In the genomic region with DNA sequence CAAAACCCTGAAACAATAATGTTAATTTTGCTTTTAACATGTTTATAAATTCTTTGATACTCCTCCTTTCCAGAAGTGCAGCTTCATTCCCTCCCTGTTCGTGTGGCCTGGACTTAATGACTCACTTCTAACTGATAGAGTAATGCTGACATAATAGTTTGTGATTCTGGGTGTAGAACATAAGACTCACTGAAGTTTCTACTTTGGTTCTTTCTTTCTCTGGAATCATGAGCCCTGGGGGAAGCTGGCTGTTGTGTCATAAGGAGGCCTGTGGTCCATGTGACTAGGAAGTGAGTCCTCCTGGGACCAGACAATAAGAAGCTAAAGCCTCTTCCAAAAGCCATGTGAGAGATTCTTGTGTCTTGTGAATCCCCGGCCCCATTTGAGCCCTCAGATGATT, we compare ENCODE assay signal across 15 cellular contexts. TPM values are rescaled to one million over a fixed set of nuclear protein-coding genes. Genes with fewer than 3 reads are reported as not detected.
DNase-seq lines count a peak whose midpoint lies in the region; ATAC-seq lines count a peak whose summit lies in the region.
"Had no signal": no experiment of that assay in that cellular context is flagged by ENCODE, and none has a peak within 500 bp of the region (broad histone marks: within the 10 kb centered on the region; RNA-seq: fewer than 3 reads in every experiment).

No MANE protein-coding gene starts in this region.

- intact Hi-C loops in left cardiac atrium (cut with DNase I): no loop called here

- H3K4me3 ChIP-seq in adipocyte (ENCODE audit: low read length): no peak overlapping the region
- H3K4me3 ChIP-seq: mucosa of descending colon, SJSA1 had no signal

- H3K9ac ChIP-seq in adipocyte (ENCODE audit: low read length): no peak overlapping the region

- H3K9me3 ChIP-seq in adipocyte (ENCODE audit: control insufficient read depth, low read length): no peaks in the 10 kb centered on the region
- H3K9me3 ChIP-seq: mucosa of descending colon, SJSA1 had no signal

- peaks cover 8% of the 10 kb centered on the region for H3K27me3 ChIP-seq in adipocyte (replicated peaks; ENCODE audit: control insufficient read depth, insufficient read depth, low read length)

- H3K36me3 ChIP-seq in adipocyte (ENCODE audit: control insufficient read depth, insufficient read depth, low read length, severe bottlenecking): no peaks in the 10 kb centered on the region
- H3K36me3 ChIP-seq: SJSA1 had no signal

- peak; percentile 47 for DNase-seq in AG08396 (ENCODE audit: low spot score)
- peak; percentile 32 for DNase-seq in HPDE6-E6E7 (ENCODE audit: extremely low spot score)
- peak; percentile 42 for DNase-seq in adipocyte (ENCODE audit: low read depth)
- peak; percentile 13 for DNase-seq in glomerular visceral epithelial cell (ENCODE audit: extremely low spot score)
- DNase-seq in NCI-H1048 (lab: John Stamatoyannopoulos, UW): no peak
- DNase-seq in left cardiac atrium: no peak
- DNase-seq in left lobe of liver (ENCODE audit: low spot score): no peak
- DNase-seq in epidermal melanocyte (ENCODE audit: insufficient read length, low spot score): no peak
- DNase-seq: aorta; mucosa of descending colon; NCI-H1930; stimulated activated CD4-positive, alpha-beta T cell treated with anti-CD3 and anti-CD28 coated beads, Interleukin-4, amount 100 ng/mL, for 24 hours; stimulated activated naive CD4-positive, alpha-beta T cell had no signal

- no peaks in the 10 kb centered on the region for H3K4me1 ChIP-seq in adipocyte (ENCODE audit: control insufficient read depth, insufficient read depth, low read length)

- ATAC-seq in left cardiac atrium: no peak
- no peak for ATAC-seq in left lobe of liver
- ATAC-seq: mucosa of descending colon had no signal

RNA-seq across cellular contexts. Expression of a gene that starts 30.5 kb away (rescaled TPM):
- total RNA-seq in left cardiac atrium (under 1 TPM in 1 of 2 donors, not detected in 1; 0.42 TPM), left lobe of liver (not detected)
- total RNA-seq: pulmonary artery endothelial cell, SJSA1 had no signal

Comparison
In these comparisons a context has a peak if more than half of its experiments do, and no peak if none do; other contexts are left out.
1. DNase-seq: peak in AG08396 (single experiment), HPDE6-E6E7 (single experiment), adipocyte (single experiment) and glomerular visceral epithelial cell (single experiment); none in NCI-H1048 (single experiment), left cardiac atrium (single experiment), left lobe of liver (single experiment) and epidermal melanocyte (single experiment).